Comparison of ENCODE assay signal across 18 cellular contexts in genomic region chr12:45849289-45849688, GRCh38.
DNase-seq lines count a peak whose midpoint lies in the region; ATAC-seq, FAIRE-seq and TF ChIP-seq lines count a peak whose summit lies in the region.
"Had no signal": no experiment of that assay in that cellular context is flagged by ENCODE, and none has a peak within 500 bp of the region (broad histone marks: within the 10 kb centered on the region; RNA-seq: fewer than 3 reads in every experiment).

No MANE protein-coding gene starts in this region.

- DNase-seq in IMR-90 (peak; percentile 31), astrocyte (ENCODE audit: low read depth) (no peak), keratinocyte (ENCODE audit: low read depth, low spot score) (no peak), SHP77 treated with DMSO at 0.1 percent for 48 hours (lab: John Stamatoyannopoulos, UW) (no peak), osteoblast (ENCODE audit: insufficient read length, low spot score, missing footprints) (no peak), foreskin melanocyte (no peak), DMS114 treated with DMSO at 0.1 percent for 48 hours (lab: John Stamatoyannopoulos, UW; ENCODE audit: unreplicated experiment) (no peak)
- DNase-seq: AML-193; Caco-2; CD4-positive, alpha-beta T cell; DMS153; DMS79; GF-D8; GOT3; H7 had no signal

- no peaks in the 10 kb centered on the region for H3K9me3 Mint-ChIP-seq in astrocyte (ENCODE audit: unreplicated experiment)
- H3K9me3 Mint-ChIP-seq: CD4-positive, alpha-beta T cell had no signal

- H3K9me3 ChIP-seq in IMR-90 (ENCODE audit: control insufficient read depth, insufficient read depth, low read length), result no peaks in the 10 kb centered on the region
- H3K9me3 ChIP-seq in astrocyte (ENCODE audit: insufficient read depth, low read depth, low read length), result no peaks in the 10 kb centered on the region
- H3K9me3 ChIP-seq in keratinocyte (ENCODE audit: control insufficient read depth, low read depth, low read length), result no peaks in the 10 kb centered on the region
- H3K9me3 ChIP-seq in osteoblast (ENCODE audit: low read depth, low read length), result no peaks in the 10 kb centered on the region
- H3K9me3 ChIP-seq: A549, Caco-2 had no signal

- H4K8ac ChIP-seq in IMR-90 (ENCODE audit: low read depth in 2 of 2, low read length in 2 of 2), result no peak overlapping the region

- H3K27me3 Mint-ChIP-seq in astrocyte (ENCODE audit: low read depth, unreplicated experiment), result no peaks in the 10 kb centered on the region
- H3K27me3 Mint-ChIP-seq: CD4-positive, alpha-beta T cell had no signal

- intact Hi-C loops in IMR-90 (cut with micrococcal nuclease), result no loop called here

- no peak overlapping the region for H3K4ac ChIP-seq in IMR-90 (ENCODE audit: low read depth, low read length)

- dilution Hi-C loops in IMR-90 (cut with HindIII; ENCODE audit: low sequenced_read_pairs, unreplicated experiment), result no loop called here
- dilution Hi-C loops in keratinocyte (cut with MboI; ENCODE audit: extremely low pct_ligation_motif_present, low sequenced_read_pairs), result no loop called here

- H4K91ac ChIP-seq in IMR-90 (ENCODE audit: insufficient read depth, low read depth, low read length), result no peak overlapping the region

- H3K4me2 ChIP-seq in IMR-90 (ENCODE audit: low read depth, low read length) (no peak overlapping the region), astrocyte (ENCODE audit: low read length) (no peak overlapping the region), keratinocyte (ENCODE audit: control insufficient read depth, extremely low read depth, insufficient read depth, low read depth, low read length) (no peak overlapping the region), osteoblast (ENCODE audit: insufficient read depth, low read length) (no peak overlapping the region)
- H3K4me2 ChIP-seq: A549 had no signal

- BruUV-seq in IMR-90 (replicated peaks; lab: Mats Ljungman, UMichigan), result no TSS peak

- peak; percentile 70 for ATAC-seq in IMR-90 (ENCODE audit: low read depth)
- ATAC-seq: A549 had no signal

- H3K36me3 ChIP-seq in IMR-90 (ENCODE audit: control insufficient read depth, insufficient read depth, low read length) (peaks cover 27% of the 10 kb centered on the region), astrocyte (ENCODE audit: insufficient read depth, low read length) (peaks cover 37% of the 10 kb centered on the region), keratinocyte (ENCODE audit: control insufficient read depth in 2 of 2, extremely low read depth in 1 of 2, insufficient read depth in 2 of 2, low read length in 2 of 2) (peaks cover 19 to 22% of the 10 kb centered on the region in 2 experiments), osteoblast (ENCODE audit: insufficient read depth, low read length) (peaks cover 38% of the 10 kb centered on the region)

- no peak overlapping the region for H2BK120ac ChIP-seq in IMR-90 (ENCODE audit: low read depth, low read length)

- TF ChIP-seq POLR2A in IMR-90 (IDR thresholded peaks at IDR 0.05; ENCODE audit: low read depth, low read length), result no peak

- in situ Hi-C loops in IMR-90 (cut with MboI; ENCODE audit: low sequenced_read_pairs), result no loop called here

- no peaks in the 10 kb centered on the region for H3K4me1 Mint-ChIP-seq in astrocyte (ENCODE audit: low read depth, unreplicated experiment)

- H2AK5ac ChIP-seq in IMR-90 (ENCODE audit: low read depth, low read length), result no peak overlapping the region

- H4K5ac ChIP-seq in IMR-90 (ENCODE audit: low read depth, low read length), result no peak overlapping the region

- H3K36me3 Mint-ChIP-seq in astrocyte (ENCODE audit: low read depth, unreplicated experiment), result peaks cover 12% of the 10 kb centered on the region

- CTCF ChIA-PET in IMR-90 (lab: Yijun Ruan, JAX), result no interaction called here

- no peaks in the 10 kb centered on the region for H3K4me1 ChIP-seq in IMR-90 (ENCODE audit: control insufficient read depth, insufficient read depth, low read length)
- H3K4me1 ChIP-seq in astrocyte (ENCODE audit: insufficient read depth, low read length), result no peaks in the 10 kb centered on the region
- H3K4me1 ChIP-seq in keratinocyte (ENCODE audit: control insufficient read depth, extremely low read depth, insufficient read depth, low read length), result no peaks in the 10 kb centered on the region
- H3K4me1 ChIP-seq in osteoblast (ENCODE audit: insufficient read depth, low read length), result no peaks in the 10 kb centered on the region
- H3K4me1 ChIP-seq: A549, Caco-2 had no signal

- H3K9me1 ChIP-seq in IMR-90 (ENCODE audit: insufficient read depth, low read length) (peaks cover 17% of the 10 kb centered on the region), keratinocyte (ENCODE audit: control insufficient read depth, extremely low read depth, insufficient read depth, low read length) (no peaks in the 10 kb centered on the region)

- H3K9ac ChIP-seq in IMR-90 (ENCODE audit: low read depth, low read length), result no peak overlapping the region
- H3K9ac ChIP-seq in astrocyte (ENCODE audit: low read length), result no peak overlapping the region
- no peak overlapping the region for H3K9ac ChIP-seq in keratinocyte (ENCODE audit: control insufficient read depth, extremely low read depth, insufficient read depth, low read length)

- no peak overlapping the region for H2BK20ac ChIP-seq in IMR-90 (ENCODE audit: low read depth, low read length)

- H3K79me2 ChIP-seq in astrocyte (ENCODE audit: insufficient read depth, low read length), result no peaks in the 10 kb centered on the region
- no peaks in the 10 kb centered on the region for H3K79me2 ChIP-seq in keratinocyte (ENCODE audit: control insufficient read depth, insufficient read depth, low read length)
- H3K79me2 ChIP-seq in osteoblast (ENCODE audit: insufficient read depth, low read length), result no peaks in the 10 kb centered on the region

- no peak overlapping the region for H2AFZ ChIP-seq in IMR-90 (replicated peaks; ENCODE audit: low read length, poor library complexity)
- no peak overlapping the region for H2AFZ ChIP-seq in astrocyte (ENCODE audit: low read depth, low read length)
- H2AFZ ChIP-seq in keratinocyte (ENCODE audit: control insufficient read depth, low read length), result no peak overlapping the region
- H2AFZ ChIP-seq in osteoblast (ENCODE audit: low read length), result no peak overlapping the region

- H3K27me3 ChIP-seq in IMR-90 (ENCODE audit: control insufficient read depth, insufficient read depth, low read length) (no peaks in the 10 kb centered on the region), astrocyte (ENCODE audit: insufficient read depth, low read length) (no peaks in the 10 kb centered on the region), keratinocyte (ENCODE audit: control insufficient read depth, extremely low read depth, insufficient read depth, low read length) (no peaks in the 10 kb centered on the region), osteoblast (ENCODE audit: insufficient read depth, low read length) (no peaks in the 10 kb centered on the region)

- no peak overlapping the region for H3K27ac ChIP-seq in IMR-90 (ENCODE audit: insufficient read depth, low read length)
- no peak overlapping the region for H3K27ac ChIP-seq in astrocyte (ENCODE audit: low read depth, low read length)
- no peak overlapping the region for H3K27ac ChIP-seq in keratinocyte (ENCODE audit: control insufficient read depth, insufficient read depth, low read length)
- H3K27ac ChIP-seq in osteoblast (ENCODE audit: low read depth, low read length), result no peak overlapping the region
- H3K27ac ChIP-seq: A549, C4-2B had no signal

- H4K20me1 ChIP-seq in IMR-90 (ENCODE audit: insufficient read depth, low read length) (no peaks in the 10 kb centered on the region), astrocyte (ENCODE audit: insufficient read depth, low read length) (no peaks in the 10 kb centered on the region), keratinocyte (ENCODE audit: control insufficient read depth, extremely low read depth, insufficient read depth, low read length) (no peaks in the 10 kb centered on the region), osteoblast (ENCODE audit: insufficient read depth, low read length) (no peaks in the 10 kb centered on the region)

- H3K14ac ChIP-seq in IMR-90 (replicated peaks; ENCODE audit: low read depth, low read length), result no peak overlapping the region

- no peak overlapping the region for H3K27ac Mint-ChIP-seq in astrocyte (ENCODE audit: unreplicated experiment)
- H3K27ac Mint-ChIP-seq: CD4-positive, alpha-beta T cell had no signal

- H3K18ac ChIP-seq in IMR-90 (ENCODE audit: low read depth, low read length), result no peak overlapping the region

- no peak overlapping the region for H3K4me3 Mint-ChIP-seq in astrocyte (ENCODE audit: unreplicated experiment)
- H3K4me3 Mint-ChIP-seq: CD4-positive, alpha-beta T cell had no signal

- H3K23ac ChIP-seq in IMR-90 (ENCODE audit: low read depth, low read length), result no peak overlapping the region

- no CpG with 5 or more reads among the region's 3 CpGs for WGBS in IMR-90 (ENCODE audit: extremely low coverage in 2 of 2, insufficient read length in 1 of 2), 2 experiments

- H3K79me1 ChIP-seq in IMR-90 (ENCODE audit: low read depth in 1 of 2, low read length in 2 of 2), result peaks cover 6 to 16% of the 10 kb centered on the region in 2 experiments; a peak in 2 of 4 replicates

- H2BK5ac ChIP-seq in IMR-90 (ENCODE audit: low read depth, low read length, poor library complexity, severe bottlenecking), result peak overlapping the region; percentile 31

- TF ChIP-seq CTCF in IMR-90 (conservative IDR thresholded peaks at IDR 0.05; ENCODE audit: low read depth, low read length), result no peak
- no peak for TF ChIP-seq CTCF in astrocyte (IDR thresholded peaks at IDR 0.05; ENCODE audit: insufficient read depth, low read depth, low read length)
- no peak for TF ChIP-seq CTCF in keratinocyte (optimal IDR thresholded peaks at IDR 0.05 in 1 of 3, IDR thresholded peaks at IDR 0.05 in 1 of 3, conservative IDR thresholded peaks at IDR 0.05 in 1 of 3; ENCODE audit: extremely low read depth in 1 of 3, insufficient read depth in 2 of 3, low read length in 3 of 3)
- TF ChIP-seq CTCF in osteoblast (IDR thresholded peaks at IDR 0.05; ENCODE audit: extremely low read depth, low read depth, low read length), result no peak

- POLR2A ChIA-PET in IMR-90 (lab: Charles Lee; ENCODE audit: unreplicated experiment), result no interaction called here

- H3K4me3 ChIP-seq in IMR-90 (ENCODE audit: insufficient read depth, low read depth, low read length) (no peak overlapping the region), astrocyte (ENCODE audit: insufficient read depth, low read depth, low read length) (no peak overlapping the region), keratinocyte (ENCODE audit: control insufficient read depth in 2 of 3, extremely low read depth in 1 of 3, insufficient read depth in 2 of 3, low read depth in 1 of 3, low read length in 3 of 3) (no peak overlapping the region), osteoblast (ENCODE audit: insufficient read depth, low read length) (no peak overlapping the region)
- H3K4me3 ChIP-seq: A549 had no signal

- no peak overlapping the region for H3K56ac ChIP-seq in IMR-90 (ENCODE audit: extremely low read depth, insufficient read depth, low read length)

- no peak overlapping the region for H2BK15ac ChIP-seq in IMR-90 (ENCODE audit: low read depth, low read length)

- no peak for TF ChIP-seq RAD21 in IMR-90 (IDR thresholded peaks at IDR 0.05; ENCODE audit: low read length)

- no peak overlapping the region for H2AK9ac ChIP-seq in IMR-90 (replicated peaks; ENCODE audit: low read depth, low read length, poor library complexity)

- FAIRE-seq in astrocyte (lab: Jason Lieb, UNC) (peak; percentile 76), keratinocyte (lab: Jason Lieb, UNC) (peak; percentile 41)
- FAIRE-seq: A549, D721Med had no signal
